Comparison of ENCODE assay signal across 22 cellular contexts in the genomic region with DNA sequence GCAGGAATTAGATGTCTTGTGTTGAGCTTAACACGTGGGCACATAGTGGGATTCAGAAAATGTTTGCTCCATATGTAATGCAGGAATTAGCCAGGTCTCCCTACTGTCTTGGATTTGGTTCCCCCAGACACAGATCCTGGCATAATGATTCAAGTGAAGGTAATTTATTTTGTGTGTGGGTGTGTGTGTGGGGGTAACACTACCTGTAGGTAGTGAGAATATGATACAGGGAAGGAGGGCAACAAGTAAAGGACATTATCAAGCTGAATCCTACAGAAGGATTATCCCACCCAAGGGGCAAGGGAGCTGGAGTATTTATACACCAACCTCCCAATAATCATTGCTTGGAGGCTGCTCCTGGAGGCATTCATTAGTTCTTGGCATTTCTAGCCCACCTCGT.
"Had no signal": no experiment of that assay in that cellular context is flagged by ENCODE, and none has a peak within 500 bp of the region (broad histone marks: within the 10 kb centered on the region; RNA-seq: fewer than 3 reads in every experiment).

No MANE protein-coding gene starts in this region.

- H3K4me1 Mint-ChIP-seq: naive B cell; naive thymus-derived CD8-positive, alpha-beta T cell had no signal

- H3K27ac ChIP-seq: epithelial cell of prostate, gastrocnemius medialis, heart right ventricle, left lung, lower lobe of right lung had no signal

- H3K4me1 ChIP-seq: esophagus squamous epithelium, gastrocnemius medialis, left lung, lower lobe of right lung had no signal

- H3K36me3 Mint-ChIP-seq: mesothelial cell of epicardium; naive B cell; naive thymus-derived CD8-positive, alpha-beta T cell had no signal

- H3K9me3 Mint-ChIP-seq: dendritic cell treated with granulocyte-macrophage colony-stimulating factor and Interleukin-4, amounts not matched to agents 40 ng/mL and 50 ng/mL, for 4 days; effector memory CD8-positive, alpha-beta T cell; endodermal cell had no signal

- DNase-seq: cortex of kidney; effector CD8-positive, alpha-beta T cell; effector memory CD8-positive, alpha-beta T cell; endodermal cell; erythroblast; esophagus squamous epithelium; foreskin melanocyte; gastrocnemius medialis; glutamatergic neuron; head of caudate nucleus; heart right ventricle; hippocampal formation; left cardiac atrium; left lung; lower lobe of right lung; mesenchymal stem cell; mucosa of descending colon; naive B cell; naive thymus-derived CD8-positive, alpha-beta T cell had no signal

- H3K27me3 Mint-ChIP-seq: effector memory CD8-positive, alpha-beta T cell had no signal

- H3K4me3 Mint-ChIP-seq: dendritic cell treated with granulocyte-macrophage colony-stimulating factor and Interleukin-4, amounts not matched to agents 40 ng/mL and 50 ng/mL, for 4 days; effector memory CD8-positive, alpha-beta T cell; endodermal cell; mesothelial cell of epicardium; naive B cell; naive thymus-derived CD8-positive, alpha-beta T cell had no signal

- H3K27ac Mint-ChIP-seq: dendritic cell treated with granulocyte-macrophage colony-stimulating factor and Interleukin-4, amounts not matched to agents 40 ng/mL and 50 ng/mL, for 4 days; effector memory CD8-positive, alpha-beta T cell; endodermal cell; mesothelial cell of epicardium; naive thymus-derived CD8-positive, alpha-beta T cell had no signal

- H3K9me3 ChIP-seq: esophagus squamous epithelium, gastrocnemius medialis, heart right ventricle, left lung, lower lobe of right lung, mucosa of descending colon had no signal

- H3K4me3 ChIP-seq: esophagus squamous epithelium, gastrocnemius medialis, heart right ventricle, left lung, lower lobe of right lung, mucosa of descending colon had no signal

- H3K27me3 ChIP-seq: esophagus squamous epithelium, left lung had no signal

- H3K36me3 ChIP-seq: esophagus squamous epithelium, gastrocnemius medialis, heart right ventricle, left lung, lower lobe of right lung had no signal
